8 cellular contexts compared by ENCODE assay signal in the genomic region with DNA sequence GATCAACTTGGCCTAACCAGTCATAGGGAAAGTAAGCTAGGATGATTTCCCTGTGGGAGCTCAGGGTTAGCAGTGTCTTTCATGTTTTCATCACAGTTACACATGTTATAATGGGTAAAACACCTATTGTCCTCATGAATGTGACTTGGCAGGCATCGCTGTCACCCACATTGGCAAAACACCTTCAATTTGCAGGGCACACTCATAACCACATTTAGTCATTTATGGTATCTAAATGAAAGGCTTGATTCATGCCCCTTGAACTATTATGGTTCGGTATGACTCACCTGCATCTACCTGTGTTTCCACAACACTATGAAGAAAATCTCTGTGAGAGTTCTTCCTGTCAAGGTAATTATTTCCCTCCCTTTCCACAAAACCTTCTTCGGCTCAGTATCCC. TPM values are rescaled to one million over a fixed set of nuclear protein-coding genes. Genes with fewer than 3 reads are reported as not detected.
DNase-seq lines count a peak whose midpoint lies in the region; ATAC-seq and TF ChIP-seq lines count a peak whose summit lies in the region.

No MANE protein-coding gene starts in this region.

- no peaks in the 10 kb centered on the region for H3K9me3 ChIP-seq in right lobe of liver

- H3K27me3 ChIP-seq in GM23338 (ENCODE audit: insufficient read depth) (no peaks in the 10 kb centered on the region), right lobe of liver (no peaks in the 10 kb centered on the region)

- TF ChIP-seq CTCF in GM23338 (conservative IDR thresholded peaks at IDR 0.05; ENCODE audit: low read depth in 2 of 2) (no peak), right lobe of liver (IDR thresholded peaks at IDR 0.05) (no peak), osteocyte (IDR thresholded peaks at IDR 0.05) (no peak)

- intact Hi-C loops in right lobe of liver (cut with DNase I) (loop anchor here in 1 of 2 donors (5.0 kb wide), 1 partner anchor 86 kb away; no protein-coding TSS in a partner anchor), posterior cingulate gyrus (cut with DNase I) (loop anchor here (5.0 kb wide), 1 partner anchor 39 kb away; no protein-coding TSS in a partner anchor)

- H3K36me3 ChIP-seq in GM23338 (ENCODE audit: insufficient read depth): no peaks in the 10 kb centered on the region
- no peaks in the 10 kb centered on the region for H3K36me3 ChIP-seq in right lobe of liver

- H3K36me3 Mint-ChIP-seq in GM23338 (ENCODE audit: low read depth): no peaks in the 10 kb centered on the region
- no peaks in the 10 kb centered on the region for H3K36me3 Mint-ChIP-seq in osteocyte (ENCODE audit: unreplicated experiment)

- H3K27me3 Mint-ChIP-seq in GM23338 (ENCODE audit: insufficient read depth, low read depth, poor library complexity) (no peaks in the 10 kb centered on the region), osteocyte (ENCODE audit: unreplicated experiment) (no peaks in the 10 kb centered on the region)

- TF ChIP-seq POLR2A in right lobe of liver (IDR thresholded peaks at IDR 0.05): no peak

- H3K4me3 Mint-ChIP-seq in GM23338: no peak overlapping the region
- H3K4me3 Mint-ChIP-seq in osteocyte (ENCODE audit: unreplicated experiment): no peak overlapping the region

- peak; percentile 64 for ATAC-seq in GM18508 (IDR thresholded peaks at IDR 0.05; ENCODE audit: insufficient read depth, unreplicated experiment)
- ATAC-seq in GM23338: no peak
- ATAC-seq in right lobe of liver: peak in 2 of 4 donors; percentile 3 to 45

- H3K4me1 Mint-ChIP-seq in GM23338 (no peaks in the 10 kb centered on the region; the same call in 1 of the 3 replicates), osteocyte (ENCODE audit: unreplicated experiment) (peaks cover 33% of the 10 kb centered on the region)

- no peak overlapping the region for H3K27ac ChIP-seq in GM23338 (ENCODE audit: low read depth)
- H3K27ac ChIP-seq in right lobe of liver: peak overlapping the region in 2 of 3 donors; percentile 52 to 55

- H3K9me3 Mint-ChIP-seq in GM23338 (no peaks in the 10 kb centered on the region), osteocyte (ENCODE audit: unreplicated experiment) (no peaks in the 10 kb centered on the region)

- H3K79me2 ChIP-seq in GM23338 (replicated peaks; ENCODE audit: insufficient read depth): no peaks in the 10 kb centered on the region

- H4K20me1 ChIP-seq in GM23338 (replicated peaks; ENCODE audit: insufficient read depth): no peaks in the 10 kb centered on the region

- H3F3A ChIP-seq in GM23338 (replicated peaks; ENCODE audit: low read depth): no peaks in the 10 kb centered on the region

- no peak overlapping the region for H2AFZ ChIP-seq in GM23338

- H3K4me3 ChIP-seq in GM23338 (no peak overlapping the region), right lobe of liver (no peak overlapping the region)

- H3K4me2 ChIP-seq in GM23338: no peak overlapping the region

- H3K4me1 ChIP-seq in GM23338 (ENCODE audit: insufficient read depth) (no peaks in the 10 kb centered on the region), right lobe of liver (peaks cover 0 to 68% (median 26%) of the 10 kb centered on the region in 4 donors)

- no peaks in the 10 kb centered on the region for H3K9me2 ChIP-seq in GM23338 (ENCODE audit: insufficient read depth)

- H3K27ac Mint-ChIP-seq in GM23338 (peak overlapping the region; percentile 18; the same call in 1 of the 2 replicates), osteocyte (ENCODE audit: unreplicated experiment) (no peak overlapping the region)

- 39% methylated on average over 3 of the region's 3 CpGs for WGBS in right lobe of liver (ENCODE audit: insufficient coverage, low coverage, low lambda C conversion rate, missing lambda C conversion rate)

- no peak for DNase-seq in GM23338 (ENCODE audit: low spot score)
- peak; percentile 25 for DNase-seq in NCI-H748 treated with DMSO at 0.1 percent for 48 hours (lab: John Stamatoyannopoulos, UW)
- no peak for DNase-seq in right lobe of liver
- DNase-seq in NCI-H187 (lab: John Stamatoyannopoulos, UW): no peak
- no peak for DNase-seq in posterior cingulate gyrus
- no peak for DNase-seq in osteocyte (ENCODE audit: extremely low spot score, unreplicated experiment)
- DNase-seq in AG08396 (ENCODE audit: low spot score): no peak

TF ChIP-seq in GM23338, 12 proteins besides CTCF, POLR2A, EP300 and RAD21 (continues in another document):
- no peak for TF ChIP-seq EZH2phosphoT487 (IDR thresholded peaks at IDR 0.05; ENCODE audit: unreplicated experiment)
- TF ChIP-seq CREB1 (CRISPR knock-in tag; IDR thresholded peaks at IDR 0.05; ENCODE audit: low read depth): no peak
- TF ChIP-seq REST (IDR thresholded peaks at IDR 0.05; ENCODE audit: unreplicated experiment): no peak
- TF ChIP-seq EZH2 (IDR thresholded peaks at IDR 0.05; ENCODE audit: low read depth, unreplicated experiment): no peak
- no peak for TF ChIP-seq STAT1 (IDR thresholded peaks at IDR 0.05; ENCODE audit: unreplicated experiment)

RNA-seq across cellular contexts. Expression of gene FRK, which starts 49.2 kb away (rescaled TPM):
- 0.12 and 0.24 TPM in 2 replicates for total RNA-seq in GM23338 (2014; rRNA removed; shearing (Covaris generic))
- polyA plus RNA-seq in GM23338 (2016; fragmentation: Nextera tagmentation; extraction: Ambion mirVana): 0.05 and 0.06 TPM in 2 replicates
- total RNA-seq in right lobe of liver (10 to 100 TPM in 4 of 6 experiments, 1 to 10 TPM in 2; 8.4 to 14.1 (median 11.9) TPM), osteocyte (0.03 and 0.05 TPM in 2 replicates)
